ENCODE assay signal across 8 cellular contexts in genomic region chr12:68932701-68933563, GRCh38. TPM values are rescaled to one million over a fixed set of nuclear protein-coding genes. Genes with fewer than 3 reads are reported as not detected.
A peak's percentile ranks its signal among the peaks of the same experiment; 100 is the strongest.
DNase-seq lines count a peak whose midpoint lies in the region; ATAC-seq lines count a peak whose summit lies in the region.

CPM (minus strand) TSS chr12:68933171; CDS start chr12:68932837, 334 bp downstream.

- H3K4me3 ChIP-seq in esophagus (ENCODE audit: low read depth in 1 of 2, low read length in 2 of 2) (peak within 1 kb of the TSS; percentile 68 to 80), mucosa of stomach (ENCODE audit: low read length) (peak within 1 kb of the TSS; percentile 27)

- H3K4me1 ChIP-seq in esophagus (ENCODE audit: control insufficient read depth in 2 of 2, insufficient read depth in 2 of 2, low read length in 1 of 2) (peaks cover 0 to 7% of the 10 kb centered on the region in 2 donors), mucosa of stomach (ENCODE audit: control insufficient read depth, insufficient read depth, low read length) (peaks cover 9% of the 10 kb centered on the region)

- peak; percentile 89 for ATAC-seq in GM18861 (IDR thresholded peaks at IDR 0.05; ENCODE audit: unreplicated experiment)
- peak; percentile 95 for ATAC-seq in HG03064 (IDR thresholded peaks at IDR 0.05; ENCODE audit: low read depth, unreplicated experiment)

- WGBS in esophagus, 2 donors: 2% methylated on average over 46 to 81 of the region's 81 CpGs

- peak within 1 kb of the TSS; percentile 11 for H3K9ac ChIP-seq in mucosa of stomach (ENCODE audit: low read length)

- H3K27ac ChIP-seq in esophagus (ENCODE audit: low read depth in 2 of 2, low read length in 1 of 2): peak within 1 kb of the TSS; percentile 45 to 74

- H3K27me3 ChIP-seq in esophagus (ENCODE audit: control insufficient read depth in 1 of 2, insufficient read depth in 2 of 2, low read length in 2 of 2) (no peaks in the 10 kb centered on the region), mucosa of stomach (ENCODE audit: control insufficient read depth, insufficient read depth, low read length) (peaks cover 11% of the 10 kb centered on the region)

- H3K36me3 ChIP-seq in esophagus (ENCODE audit: control insufficient read depth in 2 of 2, insufficient read depth in 2 of 2, low read length in 1 of 2) (no peaks in the 10 kb centered on the region), mucosa of stomach (ENCODE audit: control insufficient read depth, insufficient read depth, low read length) (no peaks in the 10 kb centered on the region)

- peaks cover 0 to 5% of the 10 kb centered on the region in 2 donors for H3K9me3 ChIP-seq in esophagus (ENCODE audit: control insufficient read depth in 2 of 2, insufficient read depth in 1 of 2, low read depth in 1 of 2, low read length in 1 of 2)
- H3K9me3 ChIP-seq in mucosa of stomach (ENCODE audit: control insufficient read depth, low read length): no peaks in the 10 kb centered on the region

- peak; percentile 69 for DNase-seq in 8988T
- peak; percentile 71 for DNase-seq in NOMO-1 treated with dmso at 0.1 percent for 144 hours (lab: John Stamatoyannopoulos, UW; ENCODE audit: unreplicated experiment)
- DNase-seq in activated T-cell treated with anti-CD3 and anti-CD28 coated beads for 4 hours: peak; percentile 56
- DNase-seq in stimulated activated CD8-positive, alpha-beta memory T cell treated with anti-CD3 and anti-CD28 coated beads, Interleukin-4, amount 100 ng/mL, for 4 hours (ENCODE audit: low read depth in 2 of 2, low spot score in 1 of 2): peak; percentile 20 to 29

RNA-seq across cellular contexts. Expression of gene CPM, which starts in this region (rescaled TPM):
- 1 to 10 TPM; 1.8 to 4.1 TPM for polyA plus RNA-seq in esophagus

Comparison
In these comparisons a context has a peak if more than half of its experiments do, and no peak if none do; other contexts are left out.
1. Peak in every context shown above with its lines: DNase-seq, ATAC-seq, H3K4me3 ChIP-seq and H3K27ac ChIP-seq.